ENCODE assay signal across 23 cellular contexts in genomic region chr5:35657877-35658276, GRCh38.
"Had no signal": no experiment of that assay in that cellular context is flagged by ENCODE, and none has a peak within 500 bp of the region (broad histone marks: within the 10 kb centered on the region; RNA-seq: fewer than 3 reads in every experiment).

No MANE protein-coding gene starts in this region.

- H3K36me3 ChIP-seq: adrenal gland, esophagus muscularis mucosa, pancreas, right lobe of liver had no signal

- H3K4me1 ChIP-seq: adrenal gland, esophagus muscularis mucosa, left ventricle myocardium inferior, right lobe of liver, tibial nerve had no signal

- H3K4me3 Mint-ChIP-seq: activated CD4-positive, alpha-beta memory T cell treated with anti-CD3 and anti-CD28 coated beads, Interleukin-2, amount 10 ng/mL, durations not matched to agents 7 days and 5 days; dendritic cell treated with granulocyte-macrophage colony-stimulating factor and Interleukin-4, amounts not matched to agents 40 ng/mL and 50 ng/mL, for 4 days; immature natural killer cell; memory B cell; natural killer cell; stimulated activated naive CD8-positive, alpha-beta T cell treated with anti-CD3 and anti-CD28 coated beads, Interleukin-15, Interleukin-2, amounts not matched to agents 100 ng/mL and 50 ng/mL, for 24 hours; T-helper 2 cell treated with Interferon-gamma antibody and Interleukin-4, amounts not matched to agents 5 μg/mL and 100 μg/mL, for 36 hours; WTC11 had no signal

- H3K36me3 Mint-ChIP-seq: memory B cell, WTC11 had no signal

- ATAC-seq: natural killer cell, pancreas, right lobe of liver, WTC11 had no signal

- H3K9me3 Mint-ChIP-seq: immature natural killer cell, WTC11 had no signal

- H3K4me3 ChIP-seq: adrenal gland, esophagus muscularis mucosa, left ventricle myocardium inferior, pancreas, right lobe of liver, tibial nerve had no signal

- H3K27me3 Mint-ChIP-seq: activated CD4-positive, alpha-beta memory T cell treated with anti-CD3 and anti-CD28 coated beads, Interleukin-2, amount 10 ng/mL, durations not matched to agents 7 days and 5 days; dendritic cell treated with granulocyte-macrophage colony-stimulating factor and Interleukin-4, amounts not matched to agents 40 ng/mL and 50 ng/mL, for 4 days; memory B cell; stimulated activated naive CD8-positive, alpha-beta T cell treated with anti-CD3 and anti-CD28 coated beads, Interleukin-15, Interleukin-2, amounts not matched to agents 100 ng/mL and 50 ng/mL, for 24 hours had no signal

- H3K4me1 Mint-ChIP-seq: memory B cell, natural killer cell had no signal

- H3K9me3 ChIP-seq: adrenal gland, esophagus muscularis mucosa, left ventricle myocardium inferior, pancreas, right lobe of liver, tibial nerve had no signal

- H3K27me3 ChIP-seq: adrenal gland, esophagus muscularis mucosa, pancreas, right lobe of liver, tibial nerve had no signal

- H3K27ac Mint-ChIP-seq: activated CD4-positive, alpha-beta memory T cell treated with anti-CD3 and anti-CD28 coated beads, Interleukin-2, amount 10 ng/mL, durations not matched to agents 7 days and 5 days; dendritic cell treated with granulocyte-macrophage colony-stimulating factor and Interleukin-4, amounts not matched to agents 40 ng/mL and 50 ng/mL, for 4 days; memory B cell; natural killer cell; stimulated activated naive CD8-positive, alpha-beta T cell treated with anti-CD3 and anti-CD28 coated beads, Interleukin-15, Interleukin-2, amounts not matched to agents 100 ng/mL and 50 ng/mL, for 24 hours; T-helper 2 cell treated with Interferon-gamma antibody and Interleukin-4, amounts not matched to agents 5 μg/mL and 100 μg/mL, for 36 hours; WTC11 had no signal

- DNase-seq: activated CD4-positive, alpha-beta memory T cell treated with anti-CD3 and anti-CD28 coated beads, Interleukin-2, amount 10 ng/mL, durations not matched to agents 7 days and 5 days; activated CD4-positive, alpha-beta T cell treated with anti-CD3 and anti-CD28 coated beads for 48 hours; activated CD8-positive, alpha-beta memory T cell treated with anti-CD3 and anti-CD28 coated beads, Interleukin-2, amount 50 U/mL, for 48 hours; activated naive CD4-positive, alpha-beta T cell; effector CD8-positive, alpha-beta T cell; immature natural killer cell; kidney glomerular epithelial cell; left ventricle myocardium inferior; natural killer cell; pancreas; right lobe of liver; small intestine; stimulated activated CD4-positive, alpha-beta T cell treated with anti-CD3 and anti-CD28 coated beads, Interleukin-15, amount 100 ng/mL, for 24 hours; stimulated activated CD4-positive, alpha-beta T cell treated with anti-CD3 and anti-CD28 coated beads, Interleukin-2, amount 100 ng/mL, for 48 hours; SW 1271 had no signal

- H3K27ac ChIP-seq: adrenal gland, esophagus muscularis mucosa, left ventricle myocardium inferior, pancreas, right lobe of liver, tibial nerve had no signal
